Comparison of ENCODE assay signal across 9 cellular contexts in the genomic region with DNA sequence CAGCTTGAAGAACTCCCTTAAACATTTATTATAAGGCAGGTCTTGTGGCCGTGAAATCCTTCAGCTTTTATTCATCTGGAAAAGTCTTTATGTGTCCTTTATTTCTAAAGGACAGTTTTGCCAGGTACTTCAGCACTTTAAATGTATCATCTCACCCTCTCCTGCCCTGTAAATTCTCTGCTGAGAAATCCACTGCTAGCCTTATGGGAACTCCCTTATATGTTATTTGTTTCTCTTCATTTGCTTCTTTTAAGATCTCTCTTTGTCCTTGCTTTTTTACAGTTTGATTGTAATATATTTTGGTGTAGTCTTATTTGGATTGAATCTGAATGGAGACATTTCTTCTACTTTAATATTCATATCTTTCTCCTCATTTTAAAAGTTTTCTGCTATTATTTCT.
"Had no signal": no experiment of that assay in that cellular context is flagged by ENCODE, and none has a peak within 500 bp of the region (broad histone marks: within the 10 kb centered on the region; RNA-seq: fewer than 3 reads in every experiment).

No MANE protein-coding gene starts in this region.

- H3K4me3 Mint-ChIP-seq: GM23338, H9, HFFc6 had no signal

- H3K9me3 Mint-ChIP-seq: GM23338 had no signal

- H3K27ac ChIP-seq: GM23248 had no signal

- H3K27ac Mint-ChIP-seq: GM23338, H9, HFFc6 had no signal

- H3K4me1 Mint-ChIP-seq: GM23338, H9 had no signal

- H3K9me3 ChIP-seq: HAP-1 had no signal

- ATAC-seq: GM23338, HCT116 had no signal

- H3K4me3 ChIP-seq: GM23248, GM23338, HAP-1 had no signal

- DNase-seq: GM23248, GOT3, H7, H9, HCEC 1CT, HFFc6 had no signal

- H3K36me3 ChIP-seq: HAP-1 had no signal
